ENCODE assay signal across 7 cellular contexts in the genomic region with DNA sequence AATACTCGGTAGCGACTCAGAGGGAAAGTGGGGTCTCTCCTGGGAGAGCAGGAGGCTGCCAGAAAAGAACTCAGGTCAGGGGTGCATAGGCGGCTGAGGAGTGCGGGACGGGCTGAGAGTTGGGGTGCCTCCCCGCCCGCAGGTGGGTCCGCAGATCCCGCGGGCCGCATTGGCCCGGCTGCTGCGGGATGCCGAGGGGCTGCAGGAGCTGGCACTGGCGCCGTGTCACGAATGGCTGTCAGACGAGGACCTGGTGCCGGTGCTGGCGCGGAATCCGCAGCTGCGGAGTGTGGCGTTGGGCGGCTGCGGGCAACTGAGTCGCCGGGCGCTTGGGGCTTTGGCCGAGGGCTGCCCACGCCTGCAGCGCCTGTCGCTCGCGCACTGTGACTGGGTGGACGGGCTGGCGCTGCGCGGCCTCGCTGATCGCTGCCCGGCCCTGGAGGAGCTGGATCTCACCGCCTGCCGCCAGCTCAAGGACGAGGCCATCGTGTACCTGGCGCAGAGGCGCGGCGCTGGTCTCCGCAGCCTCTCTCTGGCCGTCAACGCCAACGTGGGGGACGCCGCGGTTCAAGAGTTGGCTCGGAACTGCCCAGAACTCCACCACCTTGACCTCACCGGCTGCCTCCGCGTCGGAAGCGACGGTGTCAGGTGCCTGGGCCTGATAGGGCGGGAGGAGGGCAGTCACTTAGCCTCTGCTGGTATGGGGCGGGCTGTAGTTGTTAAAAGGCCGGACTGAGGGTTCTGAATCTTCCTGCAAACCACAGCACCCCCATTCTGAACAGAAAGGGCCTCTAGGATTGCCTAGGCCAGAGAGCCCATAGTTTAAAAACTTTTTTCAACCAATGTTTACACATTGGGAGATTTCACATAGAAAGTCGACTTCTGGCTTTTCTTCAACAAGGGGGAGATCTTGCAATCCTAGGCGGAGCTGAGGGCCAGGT. TPM values are rescaled to one million over a fixed set of nuclear protein-coding genes. Genes with fewer than 3 reads are reported as not detected.
A peak's percentile ranks its signal among the peaks of the same experiment; 100 is the strongest.
DNase-seq lines count a peak whose midpoint lies in the region; ATAC-seq and TF ChIP-seq lines count a peak whose summit lies in the region.

No MANE protein-coding gene starts in this region.

- H3K36me3 ChIP-seq in heart left ventricle: peaks cover 0 to 25% (median 13%) of the 10 kb centered on the region in 9 donors

- H3K27ac Mint-ChIP-seq in activated CD8-positive, alpha-beta T cell treated with anti-CD3 and anti-CD28 coated beads, Interleukin-2, amount 10 ng/mL, durations not matched to agents 7 days and 5 days: peak overlapping the region; percentile 93

- peak overlapping the region; percentile 52 to 99 (median 88) for H3K4me3 ChIP-seq in heart left ventricle

- TF ChIP-seq CTCF in heart left ventricle (IDR thresholded peaks at IDR 0.05): no peak

- H3K9me3 ChIP-seq in heart left ventricle: no peaks in the 10 kb centered on the region

- POLR2A ChIA-PET in activated CD8-positive, alpha-beta T cell treated with anti-CD3 and anti-CD28 coated beads, Interleukin-2, amount 10 ng/mL, durations not matched to agents 7 days and 5 days (lab: Charles Lee): interaction anchor here (0.6 to 5.6 kb wide), 10 partner anchors 10 to 81 kb away, joined by 3 to 75 read pairs (median 6); a partner anchor contains a TSS

- DNase-seq in activated CD8-positive, alpha-beta T cell treated with anti-CD3 and anti-CD28 coated beads, Interleukin-2, amount 10 ng/mL, durations not matched to agents 7 days and 5 days: peak; percentile 48
- DNase-seq in heart left ventricle (peak in 1 of 5 donors; percentile 34), retina (peak; percentile 59), NCI-H1105 treated with DMSO at 0.1 percent for 48 hours (lab: John Stamatoyannopoulos, UW) (no peak), HuH-7 (ENCODE audit: low spot score) (no peak)

- 0 to 4% (median 1%) methylated on average over 21 to 69 of the region's 69 CpGs for WGBS in heart left ventricle, 4 donors

- H3K4me1 ChIP-seq in heart left ventricle: peaks cover 6 to 45% (median 28%) of the 10 kb centered on the region in 12 donors

- CTCF ChIA-PET in activated CD8-positive, alpha-beta T cell treated with anti-CD3 and anti-CD28 coated beads, Interleukin-2, amount 10 ng/mL, durations not matched to agents 7 days and 5 days (lab: Charles Lee): interaction anchor here (0.7 to 4.8 kb wide), 14 partner anchors 9 to 191 kb away, joined by 3 to 52 read pairs (median 12); a partner anchor contains a TSS

- peak; percentile 1 for ATAC-seq in GM18870 (IDR thresholded peaks at IDR 0.05; ENCODE audit: unreplicated experiment)
- peak; percentile 5 for ATAC-seq in HG03432 (IDR thresholded peaks at IDR 0.05; ENCODE audit: unreplicated experiment)
- ATAC-seq in activated CD8-positive, alpha-beta T cell treated with anti-CD3 and anti-CD28 coated beads, Interleukin-2, amount 10 ng/mL, durations not matched to agents 7 days and 5 days: peak; percentile 12
- ATAC-seq in heart left ventricle: peak in 3 of 4 donors; percentile 1 to 21 (median 4)

- intact Hi-C loops in heart left ventricle (cut with DNase I): loop anchor here in 5 of 10 donors (1.0 to 5.0 kb wide), 6 partner anchors 9 to 57 kb away; a partner anchor contains a TSS

- H3K9me3 Mint-ChIP-seq in activated CD8-positive, alpha-beta T cell treated with anti-CD3 and anti-CD28 coated beads, Interleukin-2, amount 10 ng/mL, durations not matched to agents 7 days and 5 days (ENCODE audit: insufficient read depth): no peaks in the 10 kb centered on the region

- peak overlapping the region; percentile 94 for H3K4me3 Mint-ChIP-seq in activated CD8-positive, alpha-beta T cell treated with anti-CD3 and anti-CD28 coated beads, Interleukin-2, amount 10 ng/mL, durations not matched to agents 7 days and 5 days

- H3K36me3 Mint-ChIP-seq in activated CD8-positive, alpha-beta T cell treated with anti-CD3 and anti-CD28 coated beads, Interleukin-2, amount 10 ng/mL, durations not matched to agents 7 days and 5 days (ENCODE audit: low read depth): peaks cover 15% of the 10 kb centered on the region

- H3K4me1 Mint-ChIP-seq in activated CD8-positive, alpha-beta T cell treated with anti-CD3 and anti-CD28 coated beads, Interleukin-2, amount 10 ng/mL, durations not matched to agents 7 days and 5 days (ENCODE audit: low read depth): peaks cover 42% of the 10 kb centered on the region

- peaks cover 0 to 21% (median 8%) of the 10 kb centered on the region in 9 donors for H3K27me3 ChIP-seq in heart left ventricle

- peak overlapping the region; percentile 61 to 96 (median 90) for H3K27ac ChIP-seq in heart left ventricle

- H3K27me3 Mint-ChIP-seq in activated CD8-positive, alpha-beta T cell treated with anti-CD3 and anti-CD28 coated beads, Interleukin-2, amount 10 ng/mL, durations not matched to agents 7 days and 5 days (ENCODE audit: low read depth): peaks cover 14% of the 10 kb centered on the region

- no peak for TF ChIP-seq POLR2A in heart left ventricle (IDR thresholded peaks at IDR 0.05)

RNA-seq across cellular contexts. Expression of a gene that starts 1.3 kb away (rescaled TPM):
- total RNA-seq in activated CD8-positive, alpha-beta T cell treated with anti-CD3 and anti-CD28 coated beads, Interleukin-2, amount 10 ng/mL, durations not matched to agents 7 days and 5 days: 10 to 100 TPM; 12.7 to 13.8 TPM
- total RNA-seq in heart left ventricle: 10 to 100 TPM in 6 of 9 donors, 1 to 10 TPM in 3; 6.6 to 13.9 (median 10.2) TPM
- polyA plus RNA-seq in heart left ventricle: 10 to 100 TPM in 1 of 2 donors, 1 to 10 TPM in 1; 9.9 to 20.0 TPM

RNA-seq across cellular contexts. Expression of a gene that starts 3.3 kb away (rescaled TPM):
- total RNA-seq in activated CD8-positive, alpha-beta T cell treated with anti-CD3 and anti-CD28 coated beads, Interleukin-2, amount 10 ng/mL, durations not matched to agents 7 days and 5 days: 1 to 10 TPM in 1 of 2 experiments, under 1 TPM in 1; 0.92 to 1.6 TPM
- total RNA-seq in heart left ventricle: 1 to 10 TPM in 4 of 9 donors, under 1 TPM in 5; 0.34 to 1.7 (median 0.86) TPM
- under 1 TPM; 0.14 to 0.76 TPM for polyA plus RNA-seq in heart left ventricle

RNA-seq across cellular contexts. Expression of a gene that starts 10.5 kb away (rescaled TPM):
- 10 to 100 TPM; 71.7 to 77.6 TPM for total RNA-seq in activated CD8-positive, alpha-beta T cell treated with anti-CD3 and anti-CD28 coated beads, Interleukin-2, amount 10 ng/mL, durations not matched to agents 7 days and 5 days
- 100 to 1,000 TPM in 1 of 9 donors, 10 to 100 TPM in 8; 62.0 to 107 (median 79.2) TPM for total RNA-seq in heart left ventricle
- 10 to 100 TPM; 73.4 to 81.2 TPM for polyA plus RNA-seq in heart left ventricle

RNA-seq across cellular contexts. Expression of a gene that starts 26.4 kb away (rescaled TPM):
- 10 to 100 TPM; 52.7 to 56.6 TPM for total RNA-seq in activated CD8-positive, alpha-beta T cell treated with anti-CD3 and anti-CD28 coated beads, Interleukin-2, amount 10 ng/mL, durations not matched to agents 7 days and 5 days
- total RNA-seq in heart left ventricle: 10 to 100 TPM in 8 of 9 donors, 1 to 10 TPM in 1; 9.6 to 50.4 (median 17.2) TPM
- 10 to 100 TPM in 1 of 2 donors, 1 to 10 TPM in 1; 9.6 to 20.1 TPM for polyA plus RNA-seq in heart left ventricle

RNA-seq across cellular contexts. Expression of a gene that starts 29.4 kb away (rescaled TPM):
- under 1 TPM in 1 of 2 experiments, not detected in 1; 0.32 TPM for total RNA-seq in activated CD8-positive, alpha-beta T cell treated with anti-CD3 and anti-CD28 coated beads, Interleukin-2, amount 10 ng/mL, durations not matched to agents 7 days and 5 days
- under 1 TPM in 2 of 9 donors, not detected in 7; 0.18 to 0.21 TPM for total RNA-seq in heart left ventricle
- not detected for polyA plus RNA-seq in heart left ventricle

Comparison
In these comparisons a context has a peak if more than half of its experiments do, and no peak if none do; other contexts are left out.
1. DNase-seq: peak in activated CD8-positive, alpha-beta T cell treated with anti-CD3 and anti-CD28 coated beads, Interleukin-2, amount 10 ng/mL, durations not matched to agents 7 days and 5 days (single experiment) and retina (single experiment); none in NCI-H1105 treated with DMSO at 0.1 percent for 48 hours (single experiment) and HuH-7 (single experiment).
2. Peak in every context shown above with its lines, with median percentiles within 50 percentile points of each other: ATAC-seq.